ENCODE assay signal across 8 cellular contexts in the genomic region with DNA sequence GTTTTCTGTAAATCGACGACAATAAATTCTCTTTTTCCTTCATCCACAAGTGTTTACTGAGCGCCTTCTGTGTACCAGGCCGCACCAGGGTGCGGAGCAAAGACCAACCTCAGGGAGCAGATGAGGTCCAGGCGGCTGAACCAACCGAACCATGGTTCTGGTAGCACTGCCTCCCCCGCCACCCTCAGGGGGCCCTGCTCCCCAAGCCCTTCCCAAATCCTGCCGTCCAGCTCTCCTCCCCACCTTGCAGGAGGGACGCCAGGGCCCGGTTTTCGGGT. TPM values are rescaled to one million over a fixed set of nuclear protein-coding genes. Genes with fewer than 3 reads are reported as not detected.
DNase-seq lines count a peak whose midpoint lies in the region; ATAC-seq and TF ChIP-seq lines count a peak whose summit lies in the region.

No MANE protein-coding gene starts in this region.

- TF ChIP-seq CTCF in heart left ventricle (IDR thresholded peaks at IDR 0.05) (no peak), breast epithelium (IDR thresholded peaks at IDR 0.05) (no peak), uterus (IDR thresholded peaks at IDR 0.05) (no peak)

- H3K27ac ChIP-seq in heart left ventricle, result peak overlapping the region in 6 of 12 donors; percentile 7 to 67 (median 45)
- peak overlapping the region in 1 of 2 donors; percentile 90 for H3K27ac ChIP-seq in breast epithelium
- no peak overlapping the region for H3K27ac ChIP-seq in mesodermal cell (ENCODE audit: low read depth, low read length, severe bottlenecking)
- H3K27ac ChIP-seq in uterus, result peak overlapping the region; percentile 30 to 33

- H3K36me3 ChIP-seq in heart left ventricle (no peaks in the 10 kb centered on the region), breast epithelium (no peaks in the 10 kb centered on the region), mesodermal cell (ENCODE audit: control insufficient read depth, insufficient read depth, low read length) (peaks cover 7% of the 10 kb centered on the region), uterus (no peaks in the 10 kb centered on the region)

- DNase-seq in heart left ventricle, result no peak
- no peak for DNase-seq in Right ventricle myocardium inferior (ENCODE audit: missing footprints)
- no peak for DNase-seq in breast epithelium (ENCODE audit: low spot score in 2 of 2)
- DNase-seq in uterus, result no peak
- DNase-seq in left lobe of liver (ENCODE audit: low spot score), result no peak
- DNase-seq in SKM-1 (lab: John Stamatoyannopoulos, UW; ENCODE audit: unreplicated experiment), result no peak

- 44 to 55% (median 48%) methylated on average over 7 to 12 of the region's 12 CpGs for WGBS in heart left ventricle, 4 donors
- WGBS in mesodermal cell (ENCODE audit: insufficient coverage in 2 of 2), 2 experiments, result 87 to 89% methylated on average over 8 to 11 of the region's 12 CpGs

- intact Hi-C loops in heart left ventricle (cut with DNase I) (loop anchor here in 1 of 10 donors (2.0 kb wide), 1 partner anchor 14 kb away; a partner anchor contains a TSS), Right ventricle myocardium inferior (cut with DNase I) (no loop called here), breast epithelium (cut with DNase I; ENCODE audit: low total_unique reads) (loop anchor here (10.0 kb wide), 1 partner anchor 1296 kb away; no protein-coding TSS in a partner anchor), uterus (cut with DNase I; ENCODE audit: low total_unique reads) (no loop called here)

- ATAC-seq in heart left ventricle, result no peak
- no peak for ATAC-seq in Right ventricle myocardium inferior
- no peak for ATAC-seq in left lobe of liver
- no peak for ATAC-seq in HG03460 (IDR thresholded peaks at IDR 0.05; ENCODE audit: unreplicated experiment)

- no peak for TF ChIP-seq POLR2A in heart left ventricle (IDR thresholded peaks at IDR 0.05)
- TF ChIP-seq POLR2A in breast epithelium (IDR thresholded peaks at IDR 0.05), result no peak
- no peak for TF ChIP-seq POLR2A in uterus (IDR thresholded peaks at IDR 0.05)

- H3K9me3 ChIP-seq in heart left ventricle, result no peaks in the 10 kb centered on the region
- H3K9me3 ChIP-seq in breast epithelium, result no peaks in the 10 kb centered on the region
- H3K9me3 ChIP-seq in mesodermal cell (ENCODE audit: control insufficient read depth, low read length), result no peaks in the 10 kb centered on the region
- no peaks in the 10 kb centered on the region for H3K9me3 ChIP-seq in uterus

- H3K27me3 ChIP-seq in heart left ventricle, result peaks cover 5 to 21% (median 16%) of the 10 kb centered on the region in 9 donors
- H3K27me3 ChIP-seq in breast epithelium, result peaks cover 0 to 14% of the 10 kb centered on the region in 2 donors
- H3K27me3 ChIP-seq in uterus, result peaks cover 0 to 5% of the 10 kb centered on the region in 2 donors

- H3K4me3 ChIP-seq in heart left ventricle, result peak overlapping the region; percentile 21 to 83 (median 64)
- peak overlapping the region; percentile 50 to 71 (median 66) for H3K4me3 ChIP-seq in breast epithelium
- H3K4me3 ChIP-seq in mesodermal cell (ENCODE audit: extremely low read depth, insufficient read depth, low read length, poor library complexity, severe bottlenecking), result peak overlapping the region; percentile 75
- peak overlapping the region; percentile 44 to 72 for H3K4me3 ChIP-seq in uterus

- H3K4me1 ChIP-seq in heart left ventricle, result peaks cover 3 to 31% (median 14%) of the 10 kb centered on the region in 12 donors
- H3K4me1 ChIP-seq in breast epithelium, result peaks cover 9 to 10% of the 10 kb centered on the region in 2 donors
- peaks cover 6% of the 10 kb centered on the region for H3K4me1 ChIP-seq in mesodermal cell (ENCODE audit: control insufficient read depth, insufficient read depth, low read length, poor library complexity, severe bottlenecking)
- peaks cover 0 to 12% of the 10 kb centered on the region in 2 donors for H3K4me1 ChIP-seq in uterus

RNA-seq across cellular contexts. Expression of a gene that starts 5.1 kb away (rescaled TPM):
- total RNA-seq in heart left ventricle (not detected), Right ventricle myocardium inferior (not detected), breast epithelium (1 to 10 TPM in 1 of 3 donors, not detected in 2; 2.9 TPM), uterus (not detected), left lobe of liver (not detected)
- not detected for polyA plus RNA-seq in heart left ventricle
- polyA plus RNA-seq in mesodermal cell (2013, experiment 1 of 2), result not detected
- polyA plus RNA-seq in mesodermal cell (2013, experiment 2 of 2), result not detected

RNA-seq across cellular contexts. Expression of a gene that starts 7.9 kb away (rescaled TPM):
- 10 to 100 TPM; 12.7 to 21.6 (median 16.9) TPM for total RNA-seq in heart left ventricle
- polyA plus RNA-seq in heart left ventricle, result 10 to 100 TPM in 1 of 2 donors, 1 to 10 TPM in 1; 6.1 to 31.4 TPM
- total RNA-seq in Right ventricle myocardium inferior, result 15.8 TPM
- 10 to 100 TPM; 13.6 to 16.1 (median 15.8) TPM for total RNA-seq in breast epithelium
- 10.5 TPM for polyA plus RNA-seq in mesodermal cell (2013, experiment 1 of 2)
- 6.7 TPM for polyA plus RNA-seq in mesodermal cell (2013, experiment 2 of 2)
- total RNA-seq in uterus, result 10 to 100 TPM in 2 of 4 donors, 1 to 10 TPM in 2; 1.5 to 26.6 (median 16.4) TPM
- total RNA-seq in left lobe of liver, result 5.8 TPM

RNA-seq across cellular contexts. Expression of a gene that starts 13.5 kb away (rescaled TPM):
- 100 to 1,000 TPM; 346 to 753 (median 485) TPM for total RNA-seq in heart left ventricle
- 1,000 to 10,000 TPM in 1 of 2 donors, 100 to 1,000 TPM in 1; 417 to 1,718 TPM for polyA plus RNA-seq in heart left ventricle
- 551 TPM for total RNA-seq in Right ventricle myocardium inferior
- total RNA-seq in breast epithelium, result 1,000 to 10,000 TPM; 1,794 to 2,659 (median 2,022) TPM
- 1,713 TPM for polyA plus RNA-seq in mesodermal cell (2013, experiment 1 of 2)
- polyA plus RNA-seq in mesodermal cell (2013, experiment 2 of 2), result 1,539 TPM
- 1,000 to 10,000 TPM; 1,103 to 4,958 (median 2,770) TPM for total RNA-seq in uterus
- 311 TPM for total RNA-seq in left lobe of liver

RNA-seq across cellular contexts. Expression of a gene that starts 19.7 kb away (rescaled TPM):
- total RNA-seq in heart left ventricle (under 1 TPM in 7 of 9 donors, not detected in 2; 0.17 to 0.75 (median 0.63) TPM), Right ventricle myocardium inferior (0.22 TPM), breast epithelium (1 to 10 TPM; 1.3 to 6.6 (median 2.3) TPM), uterus (1 to 10 TPM in 3 of 4 donors, not detected in 1; 1.6 to 4.6 (median 2.8) TPM), left lobe of liver (2.9 TPM)
- polyA plus RNA-seq in heart left ventricle, result under 1 TPM; 0.24 to 0.57 TPM
- polyA plus RNA-seq in mesodermal cell (2013, experiment 1 of 2), result 2.8 TPM
- polyA plus RNA-seq in mesodermal cell (2013, experiment 2 of 2), result 2.1 TPM

RNA-seq across cellular contexts. Expression of a gene that starts 38.0 kb away (rescaled TPM):
- total RNA-seq in heart left ventricle (1 to 10 TPM in 1 of 9 donors, under 1 TPM in 8; 0.18 to 1.1 (median 0.46) TPM), Right ventricle myocardium inferior (0.19 TPM), breast epithelium (1 to 10 TPM in 2 of 3 donors, under 1 TPM in 1; 0.80 to 5.3 (median 3.6) TPM), uterus (1 to 10 TPM in 3 of 4 donors, not detected in 1; 3.4 to 7.2 (median 6.8) TPM), left lobe of liver (2.4 TPM)
- polyA plus RNA-seq in heart left ventricle, result under 1 TPM; 0.08 to 0.28 TPM
- 1.6 TPM for polyA plus RNA-seq in mesodermal cell (2013, experiment 1 of 2)
- polyA plus RNA-seq in mesodermal cell (2013, experiment 2 of 2), result 1.2 TPM
